ENCODE assay signal across 8 cellular contexts in genomic region chr1:27154469-27154990, GRCh38. TPM values are rescaled to one million over a fixed set of nuclear protein-coding genes. Genes with fewer than 3 reads are reported as not detected.
DNase-seq lines count a peak whose midpoint lies in the region; ATAC-seq and TF ChIP-seq lines count a peak whose summit lies in the region.

No MANE protein-coding gene starts in this region.

- H3K4me3 ChIP-seq in SJCRH30 (peak overlapping the region; percentile 64), fibroblast of pulmonary artery (replicated peaks; ENCODE audit: low read depth, low read length) (peak overlapping the region; percentile 74), retinal pigment epithelial cell (ENCODE audit: low read length) (peak overlapping the region; percentile 68)

- H3K27me3 ChIP-seq in SJCRH30 = no peaks in the 10 kb centered on the region

- peak overlapping the region; percentile 32; the same call in 1 of the 2 replicates for H3K27ac ChIP-seq in SJCRH30

- H3K36me3 ChIP-seq in SJCRH30 = no peaks in the 10 kb centered on the region

- H3K4me1 ChIP-seq in SJCRH30 = peaks cover 3% of the 10 kb centered on the region; the same call in 1 of the 2 replicates

- H3K9me3 ChIP-seq in SJCRH30 (replicated peaks) = no peaks in the 10 kb centered on the region

- TF ChIP-seq CTCF in fibroblast of pulmonary artery (IDR thresholded peaks at IDR 0.05; ENCODE audit: low read length, missing control alignments) (no peak), retinal pigment epithelial cell (conservative IDR thresholded peaks at IDR 0.05; ENCODE audit: low read depth, low read length) (no peak)

- DNase-seq in SJCRH30 (no peak), fibroblast of pulmonary artery (ENCODE audit: low read depth) (no peak), retinal pigment epithelial cell (ENCODE audit: low read depth) (no peak), SK-N-DZ (ENCODE audit: low spot score) (no peak), hypothalamus (lab: John Stamatoyannopoulos, UW) (no peak)

- peak; percentile 5 for ATAC-seq in GM19372 (IDR thresholded peaks at IDR 0.05; ENCODE audit: low read depth, unreplicated experiment)
- ATAC-seq in GM21528 (IDR thresholded peaks at IDR 0.05; ENCODE audit: low FRiP score, unreplicated experiment) = no peak
- ATAC-seq in GM21723 (IDR thresholded peaks at IDR 0.05; ENCODE audit: unreplicated experiment) = no peak

RNA-seq across cellular contexts. Expression of gene SLC9A1, which starts 0.4 kb away (rescaled TPM):
- 7.4 and 8.4 TPM in 2 replicates for total RNA-seq in SJCRH30 (2014; rRNA removed; shearing (Covaris generic))
- 3.7 and 5.6 TPM in 2 replicates for polyA plus RNA-seq in SK-N-DZ (2014; cell fraction: cytosol; rRNA removed)
- polyA plus RNA-seq in SK-N-DZ (2014; cell fraction: nucleus; rRNA removed) = 2.2 and 5.6 TPM in 2 replicates
